8 cellular contexts compared by ENCODE assay signal in genomic region chr21:42227909-42228708, GRCh38. TPM values are rescaled to one million over a fixed set of nuclear protein-coding genes. Genes with fewer than 3 reads are reported as not detected.
DNase-seq lines count a peak whose midpoint lies in the region; ATAC-seq and TF ChIP-seq lines count a peak whose summit lies in the region.

No MANE protein-coding gene starts in this region.

- TF ChIP-seq CTCF in AG10803 (conservative IDR thresholded peaks at IDR 0.05; ENCODE audit: low read length) (no peak), osteoblast (IDR thresholded peaks at IDR 0.05; ENCODE audit: extremely low read depth, low read depth, low read length) (no peak), thoracic aorta (IDR thresholded peaks at IDR 0.05) (no peak)

- H4K20me1 ChIP-seq in osteoblast (ENCODE audit: insufficient read depth, low read length): no peaks in the 10 kb centered on the region

- DNase-seq in AG10803 (ENCODE audit: low read depth) (peak; percentile 62), OCI-M1 (lab: John Stamatoyannopoulos, UW) (peak; percentile 84), fibroblast of peridontal ligament (ENCODE audit: extremely low read depth) (peak; percentile 29), osteoblast (ENCODE audit: insufficient read length, low spot score, missing footprints) (peak; percentile 91), thoracic aorta (ENCODE audit: low spot score) (peak; percentile 73)
- DNase-seq in activated T-cell treated with anti-CD3 and anti-CD28 coated beads, Interleukin-2, amount 50 U/mL, for 48 hours: peak; percentile 91 to 92

- H3K27ac ChIP-seq in osteoblast (ENCODE audit: low read depth, low read length): no peak overlapping the region
- peak overlapping the region in 1 of 2 donors; percentile 32 for H3K27ac ChIP-seq in thoracic aorta

- H3K27me3 ChIP-seq in osteoblast (ENCODE audit: insufficient read depth, low read length) (peaks cover 13% of the 10 kb centered on the region), thoracic aorta (replicated peaks; ENCODE audit: insufficient read depth) (no peaks in the 10 kb centered on the region)

- no peak overlapping the region for H3K4me3 ChIP-seq in AG10803 (ENCODE audit: low read length)
- H3K4me3 ChIP-seq in osteoblast (ENCODE audit: insufficient read depth, low read length): no peak overlapping the region
- H3K4me3 ChIP-seq in thoracic aorta: no peak overlapping the region

- no peaks in the 10 kb centered on the region for H3K79me2 ChIP-seq in osteoblast (ENCODE audit: insufficient read depth, low read length)

- ATAC-seq in GM19023 (IDR thresholded peaks at IDR 0.05; ENCODE audit: unreplicated experiment): peak; percentile 90
- ATAC-seq in HG03103 (IDR thresholded peaks at IDR 0.05; ENCODE audit: low read depth, unreplicated experiment): peak; percentile 82
- peak; percentile 87 for ATAC-seq in thoracic aorta (ENCODE audit: insufficient number of reproducible peaks, low FRiP score, low read depth)

- H3K9me3 ChIP-seq in osteoblast (ENCODE audit: low read depth, low read length) (no peaks in the 10 kb centered on the region), thoracic aorta (no peaks in the 10 kb centered on the region)

- H2AFZ ChIP-seq in osteoblast (ENCODE audit: low read length): no peak overlapping the region

- H3K4me2 ChIP-seq in osteoblast (ENCODE audit: insufficient read depth, low read length): no peak overlapping the region

- H3K36me3 ChIP-seq in osteoblast (ENCODE audit: insufficient read depth, low read length) (no peaks in the 10 kb centered on the region), thoracic aorta (no peaks in the 10 kb centered on the region)

- no peaks in the 10 kb centered on the region for H3K4me1 ChIP-seq in osteoblast (ENCODE audit: insufficient read depth, low read length)
- peaks cover 12 to 17% of the 10 kb centered on the region in 2 donors for H3K4me1 ChIP-seq in thoracic aorta (ENCODE audit: control insufficient read depth in 1 of 2, low read depth in 2 of 2)

RNA-seq across cellular contexts. Expression of gene ABCG1, which starts 9.2 kb away (rescaled TPM):
- total RNA-seq in osteoblast (under 0.01 and 0.72 TPM in 2 replicates), thoracic aorta (10 to 100 TPM; 15.6 to 20.6 TPM)

Comparison
In these comparisons a context has a peak if more than half of its experiments do, and no peak if none do; other contexts are left out.
1. DNase-seq: peak in every context shown above with its lines; median percentile 92 in activated T-cell treated with anti-CD3 and anti-CD28 coated beads, Interleukin-2, amount 50 U/mL, for 48 hours; 91 in osteoblast; 84 in OCI-M1; 73 in thoracic aorta; 62 in AG10803; 29 in fibroblast of peridontal ligament.